ENCODE assay signal across 23 cellular contexts in the genomic region with DNA sequence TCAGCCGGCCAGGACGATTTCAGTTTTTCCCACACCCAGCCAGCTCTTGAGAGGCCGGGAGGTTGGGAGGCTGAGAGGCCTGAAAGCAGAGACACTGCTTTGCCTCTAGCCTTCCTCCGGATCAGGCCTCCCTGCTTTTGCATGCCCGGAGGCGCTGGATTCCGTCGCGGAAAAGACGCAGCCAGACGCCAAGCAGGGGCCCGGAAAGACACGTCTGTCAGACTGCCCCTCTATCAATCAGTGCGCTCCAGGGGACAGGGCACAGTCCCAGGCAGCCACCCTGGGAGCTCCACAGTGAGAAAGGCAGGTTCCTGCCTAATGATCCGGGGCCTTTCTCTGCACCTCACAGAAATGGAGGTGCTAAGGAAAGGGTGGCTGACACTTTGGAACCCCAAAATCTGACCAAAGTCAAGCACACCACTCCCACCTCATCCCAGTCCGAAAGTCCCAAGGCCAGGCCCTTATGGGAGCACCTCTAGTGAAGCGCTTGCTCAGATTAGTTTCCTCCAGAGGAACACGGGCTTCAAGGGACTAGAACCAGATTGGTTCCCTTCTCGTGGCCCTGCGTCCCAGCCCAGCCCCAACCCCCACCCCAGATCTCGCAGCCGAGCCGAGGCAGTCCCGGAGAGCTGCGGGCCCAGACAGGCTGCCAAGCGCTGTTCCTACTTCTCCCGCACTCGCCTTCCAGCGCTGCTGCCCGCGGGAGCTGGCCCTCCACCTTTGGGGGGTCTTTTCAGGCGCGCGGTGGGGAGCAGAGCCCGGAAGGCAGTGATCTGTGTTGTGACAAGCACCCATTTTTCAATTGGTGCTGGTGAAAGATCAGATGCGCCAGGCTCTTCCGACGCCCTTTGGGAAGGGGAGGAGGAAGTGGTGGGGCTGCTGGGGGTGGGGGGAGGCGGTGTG. TPM values are rescaled to one million over a fixed set of nuclear protein-coding genes. Genes with fewer than 3 reads are reported as not detected.
A peak's percentile ranks its signal among the peaks of the same experiment; 100 is the strongest.
DNase-seq lines count a peak whose midpoint lies in the region; ATAC-seq and TF ChIP-seq lines count a peak whose summit lies in the region.
"Had no signal": no experiment of that assay in that cellular context is flagged by ENCODE, and none has a peak within 500 bp of the region (broad histone marks: within the 10 kb centered on the region; RNA-seq: fewer than 3 reads in every experiment).

No MANE protein-coding gene starts in this region.

- peak overlapping the region; percentile 80 for H3K4ac ChIP-seq in trophoblast cell (ENCODE audit: low read depth, low read length)

- peaks cover 97% of the 10 kb centered on the region for H3K27me3 Mint-ChIP-seq in activated naive CD4-positive, alpha-beta T cell treated with anti-CD3 and anti-CD28 coated beads, Interleukin-2, amount 10 ng/mL, durations not matched to agents 7 days and 5 days
- peaks cover 100% of the 10 kb centered on the region for H3K27me3 Mint-ChIP-seq in GM23338 (ENCODE audit: insufficient read depth, low read depth, poor library complexity)

- H3K36me3 ChIP-seq in GM23338 (ENCODE audit: insufficient read depth) (no peaks in the 10 kb centered on the region), esophagus muscularis mucosa (no peaks in the 10 kb centered on the region), trophoblast cell (ENCODE audit: control insufficient read depth in 1 of 2, insufficient read depth in 2 of 2, low read length in 2 of 2) (peaks cover 0 to 8% of the 10 kb centered on the region in 2 experiments)
- H3K36me3 ChIP-seq: ascending aorta, colonic mucosa, esophagus squamous epithelium, left lung had no signal

- CTCF ChIA-PET in activated naive CD4-positive, alpha-beta T cell treated with anti-CD3 and anti-CD28 coated beads, Interleukin-2, amount 10 ng/mL, durations not matched to agents 7 days and 5 days (lab: Charles Lee) = interaction anchor here (0.9 to 2.5 kb wide), 3 partner anchors 8 to 16 kb away, joined by 3 to 11 read pairs (median 8); no protein-coding TSS in a partner anchor

- 3% methylated on average over 14 of the region's 39 CpGs for WGBS in esophagus muscularis mucosa
- no CpG with 5 or more reads among the region's 39 CpGs for WGBS in trophoblast cell (ENCODE audit: extremely low coverage, insufficient coverage, insufficient read length)

- H3K4me2 ChIP-seq in GM23338 = peak overlapping the region; percentile 68
- H3K4me2 ChIP-seq in trophoblast cell (ENCODE audit: low read length) = peak overlapping the region; percentile 20

- H3K18ac ChIP-seq in trophoblast cell (ENCODE audit: low read length) = peak overlapping the region; percentile 95

- H3K4me1 ChIP-seq in GM23338 (ENCODE audit: insufficient read depth) (peaks cover 88% of the 10 kb centered on the region), esophagus muscularis mucosa (peaks cover 30 to 57% (median 46%) of the 10 kb centered on the region in 4 donors), trophoblast cell (ENCODE audit: control insufficient read depth in 1 of 2, insufficient read depth in 2 of 2, low read length in 2 of 2) (peaks cover 24 to 34% of the 10 kb centered on the region in 2 experiments)

- H2BK5ac ChIP-seq in trophoblast cell (ENCODE audit: low read depth, low read length, poor library complexity) = peak overlapping the region; percentile 11

- H3K23ac ChIP-seq in trophoblast cell (ENCODE audit: low read length) = no peak overlapping the region

- peak overlapping the region; percentile 99 for H4K91ac ChIP-seq in trophoblast cell (ENCODE audit: low read depth, low read length)

- H2AFZ ChIP-seq in GM23338 (no peak overlapping the region), trophoblast cell (ENCODE audit: insufficient read depth, low read length, poor library complexity) (peak overlapping the region; percentile 74)

- TF ChIP-seq CTCF in GM23338 (conservative IDR thresholded peaks at IDR 0.05; ENCODE audit: low read depth in 2 of 2) (no peak), esophagus muscularis mucosa (IDR thresholded peaks at IDR 0.05) (no peak)

- peak overlapping the region; percentile 69 for H3K27ac Mint-ChIP-seq in activated naive CD4-positive, alpha-beta T cell treated with anti-CD3 and anti-CD28 coated beads, Interleukin-2, amount 10 ng/mL, durations not matched to agents 7 days and 5 days
- H3K27ac Mint-ChIP-seq in GM23338 = no peak overlapping the region
- H3K27ac Mint-ChIP-seq: activated T-helper 2 cell treated with anti-CD3 and anti-CD28 coated beads, Interferon-gamma antibody, Interleukin-2, Interleukin-4, amounts not matched to agents 10 μg/mL and 5 μg/mL and 100 μg/mL, durations not matched to agents 14 hours and 24 hours and 36 hours had no signal

- TF ChIP-seq EP300 in esophagus muscularis mucosa (IDR thresholded peaks at IDR 0.05) = no peak

- H3K9me2 ChIP-seq in GM23338 (ENCODE audit: insufficient read depth) = no peaks in the 10 kb centered on the region

- H3K4me3 Mint-ChIP-seq in activated naive CD4-positive, alpha-beta T cell treated with anti-CD3 and anti-CD28 coated beads, Interleukin-2, amount 10 ng/mL, durations not matched to agents 7 days and 5 days = peak overlapping the region; percentile 5
- H3K4me3 Mint-ChIP-seq in GM23338 = peak overlapping the region; percentile 51; the same call in 2 of the 3 replicates
- H3K4me3 Mint-ChIP-seq: activated B cell treated with CpG ODN at 0.5 μM for 24 hours had no signal

- TF ChIP-seq POLR2A in esophagus muscularis mucosa (IDR thresholded peaks at IDR 0.05; ENCODE audit: low read depth) = no peak
- TF ChIP-seq POLR2A in GM18505 (IDR thresholded peaks at IDR 0.05; ENCODE audit: borderline replicate concordance, extremely low read depth, insufficient read depth, insufficient read length) = no peak

- peak overlapping the region; percentile 80 for H4K12ac ChIP-seq in trophoblast cell (ENCODE audit: low read depth, low read length)

- H3K9me3 ChIP-seq in esophagus muscularis mucosa (no peaks in the 10 kb centered on the region), trophoblast cell (ENCODE audit: insufficient read depth, low read depth, low read length) (peaks cover 2% of the 10 kb centered on the region)
- H3K9me3 ChIP-seq: ascending aorta, colonic mucosa, esophagus squamous epithelium, left lung had no signal

- H2AK5ac ChIP-seq in trophoblast cell (ENCODE audit: low read length) = peak overlapping the region; percentile 94

- H3K4me3 ChIP-seq in GM23338 (peak overlapping the region; percentile 36; the same call in 1 of the 2 replicates), esophagus muscularis mucosa (no peak overlapping the region), trophoblast cell (ENCODE audit: low read depth, low read length) (no peak overlapping the region)
- H3K4me3 ChIP-seq: ascending aorta, colonic mucosa, esophagus squamous epithelium, left lung, SK-N-MC had no signal

- H4K20me1 ChIP-seq in GM23338 (replicated peaks; ENCODE audit: insufficient read depth) = peaks cover 41% of the 10 kb centered on the region

- no peaks in the 10 kb centered on the region for H3K9me3 Mint-ChIP-seq in activated naive CD4-positive, alpha-beta T cell treated with anti-CD3 and anti-CD28 coated beads, Interleukin-2, amount 10 ng/mL, durations not matched to agents 7 days and 5 days
- H3K9me3 Mint-ChIP-seq in GM23338 = peaks cover 12% of the 10 kb centered on the region
- H3K9me3 Mint-ChIP-seq: activated T-helper 2 cell treated with anti-CD3 and anti-CD28 coated beads, Interferon-gamma antibody, Interleukin-2, Interleukin-4, amounts not matched to agents 10 μg/mL and 5 μg/mL and 100 μg/mL, durations not matched to agents 14 hours and 24 hours and 36 hours had no signal

- H3K4me1 Mint-ChIP-seq in activated naive CD4-positive, alpha-beta T cell treated with anti-CD3 and anti-CD28 coated beads, Interleukin-2, amount 10 ng/mL, durations not matched to agents 7 days and 5 days = peaks cover 48% of the 10 kb centered on the region
- H3K4me1 Mint-ChIP-seq in GM23338 = peaks cover 62% of the 10 kb centered on the region

- H3K27me3 ChIP-seq in GM23338 (ENCODE audit: insufficient read depth) (peaks cover 100% of the 10 kb centered on the region), esophagus muscularis mucosa (peaks cover 32 to 100% (median 98%) of the 10 kb centered on the region in 4 donors), trophoblast cell (ENCODE audit: insufficient read depth, low read length) (peaks cover 15% of the 10 kb centered on the region)

- peak overlapping the region; percentile 98 for H2BK12ac ChIP-seq in trophoblast cell (ENCODE audit: low read length)

- H2BK120ac ChIP-seq in trophoblast cell (ENCODE audit: insufficient read depth, low read length, poor library complexity) = peak overlapping the region; percentile 95

- ATAC-seq in GM23338 (peak; percentile 8), GM18505 (IDR thresholded peaks at IDR 0.05; ENCODE audit: unreplicated experiment) (no peak), HG03196 (IDR thresholded peaks at IDR 0.05; ENCODE audit: unreplicated experiment) (no peak)
- ATAC-seq: left lung had no signal

- H3K79me1 ChIP-seq in trophoblast cell (ENCODE audit: low read length) = peaks cover 49% of the 10 kb centered on the region

- H3F3A ChIP-seq in GM23338 (replicated peaks; ENCODE audit: low read depth) = peaks cover 50% of the 10 kb centered on the region

- intact Hi-C loops in esophagus muscularis mucosa (cut with DNase I) = no loop called here

- H3K36me3 Mint-ChIP-seq in activated naive CD4-positive, alpha-beta T cell treated with anti-CD3 and anti-CD28 coated beads, Interleukin-2, amount 10 ng/mL, durations not matched to agents 7 days and 5 days = peaks cover 7% of the 10 kb centered on the region
- peaks cover 3% of the 10 kb centered on the region; the same call in 1 of the 3 replicates for H3K36me3 Mint-ChIP-seq in GM23338 (ENCODE audit: low read depth)

- no peak for DNase-seq in activated naive CD4-positive, alpha-beta T cell treated with anti-CD3 and anti-CD28 coated beads, Interleukin-2, amount 10 ng/mL, durations not matched to agents 7 days and 5 days
- no peak for DNase-seq in activated naive CD4-positive, alpha-beta T cell (lab: John Stamatoyannopoulos, UW)
- DNase-seq in GM23338 (ENCODE audit: low spot score) (peak; percentile 76), esophagus muscularis mucosa (ENCODE audit: extremely low spot score) (peak; percentile 68), trophoblast cell (no peak), nucleus accumbens (lab: John Stamatoyannopoulos, UW) (no peak)
- DNase-seq: activated B cell treated with CpG ODN at 0.5 μM for 24 hours, C1 segment of cervical spinal cord, colonic mucosa, DND-41, esophagus squamous epithelium, hippocampal formation, KG1, left lung, NCI-H1105, NCI-H226, OCI-M1 had no signal

- peak overlapping the region; percentile 95 for H3K14ac ChIP-seq in trophoblast cell (ENCODE audit: low read length)

- no peaks in the 10 kb centered on the region for H3K79me2 ChIP-seq in GM23338 (replicated peaks; ENCODE audit: insufficient read depth)
- H3K79me2 ChIP-seq in trophoblast cell (ENCODE audit: control insufficient read depth, insufficient read depth, low read length, poor library complexity) = peaks cover 13% of the 10 kb centered on the region

- H3K9ac ChIP-seq in trophoblast cell (ENCODE audit: low read length) = no peak overlapping the region

- peak overlapping the region; percentile 94 for H4K8ac ChIP-seq in trophoblast cell (ENCODE audit: low read depth, low read length)

- H3K27ac ChIP-seq in GM23338 (ENCODE audit: low read depth) (no peak overlapping the region), esophagus muscularis mucosa (replicated peaks in 1 of 4) (no peak overlapping the region), trophoblast cell (ENCODE audit: low read depth, low read length) (peak overlapping the region; percentile 25)
- H3K27ac ChIP-seq: ascending aorta, colonic mucosa, esophagus squamous epithelium, left lung, SK-N-MC had no signal

RNA-seq across cellular contexts. Expression of a gene that starts 5.0 kb away (rescaled TPM):
- total RNA-seq in GM23338 (2014; rRNA removed; shearing (Covaris generic)) = not detected in 2 replicates
- not detected in 2 replicates for polyA plus RNA-seq in GM23338 (2016; fragmentation: Nextera tagmentation; extraction: Ambion mirVana)
- total RNA-seq in esophagus muscularis mucosa = under 1 TPM in 3 of 4 donors, not detected in 1; 0.17 to 0.83 (median 0.23) TPM
- polyA plus RNA-seq in trophoblast cell (2013) = 14.1 and 14.7 TPM in 2 replicates
- total RNA-seq: activated B cell treated with CpG ODN at 0.5 μM for 24 hours, ascending aorta, esophagus squamous epithelium, left lung had no signal

RNA-seq across cellular contexts. Expression of a gene that starts 12.4 kb away (rescaled TPM):
- total RNA-seq in GM23338 (2014; rRNA removed; shearing (Covaris generic)) = 0.16 and 0.24 TPM in 2 replicates
- polyA plus RNA-seq in GM23338 (2016; fragmentation: Nextera tagmentation; extraction: Ambion mirVana) = 0.08 and 0.19 TPM in 2 replicates
- total RNA-seq in esophagus muscularis mucosa = not detected
- 25.2 and 26.9 TPM in 2 replicates for polyA plus RNA-seq in trophoblast cell (2013)
- total RNA-seq: ascending aorta, colonic mucosa, esophagus squamous epithelium, left lung, pulmonary artery endothelial cell had no signal

Comparison
In these comparisons a context has a peak if more than half of its experiments do, and no peak if none do; other contexts are left out.
1. DNase-seq: peak in GM23338 (single experiment) and esophagus muscularis mucosa (single experiment); none in activated naive CD4-positive, alpha-beta T cell treated with anti-CD3 and anti-CD28 coated beads, Interleukin-2, amount 10 ng/mL, durations not matched to agents 7 days and 5 days (single experiment), activated naive CD4-positive, alpha-beta T cell (0 of 4), trophoblast cell (0 of 2) and nucleus accumbens (0 of 56).